In genomic region chr12:50353404-50353803, GRCh38 we compare ENCODE assay signal across 1 cellular context.
TF ChIP-seq lines count a peak whose summit lies in the region.

No MANE protein-coding gene starts in this region.

TF ChIP-seq in IMR-90, 13 proteins besides CTCF, POLR2A, EP300 and RAD21:
- no peak for TF ChIP-seq RFX5 (IDR thresholded peaks at IDR 0.05; ENCODE audit: low read depth, low read length)
- no peak for TF ChIP-seq MAZ (IDR thresholded peaks at IDR 0.05; ENCODE audit: borderline replicate concordance, low read depth, low read length)
- no peak for TF ChIP-seq ELK1 (IDR thresholded peaks at IDR 0.05; ENCODE audit: borderline replicate concordance, low read depth, low read length)
- TF ChIP-seq CHD1 (IDR thresholded peaks at IDR 0.05; ENCODE audit: low read depth, low read length) = no peak
- TF ChIP-seq NFE2L2 (IDR thresholded peaks at IDR 0.05; ENCODE audit: low read depth, low read length) = no peak
- no peak for TF ChIP-seq SMC3 (IDR thresholded peaks at IDR 0.05; ENCODE audit: low read depth, low read length)
- TF ChIP-seq RCOR1 (IDR thresholded peaks at IDR 0.05; ENCODE audit: insufficient replicate concordance, low read length) = no peak
- TF ChIP-seq BHLHE40 (IDR thresholded peaks at IDR 0.05; ENCODE audit: low read depth, low read length) = no peak
- no peak for TF ChIP-seq FOS (IDR thresholded peaks at IDR 0.05; ENCODE audit: low read depth, low read length)
- no peak for TF ChIP-seq MAFK (IDR thresholded peaks at IDR 0.05; ENCODE audit: low read depth, low read length)
- no peak for TF ChIP-seq USF2 (IDR thresholded peaks at IDR 0.05; ENCODE audit: low read depth, low read length)
